Comparison of ENCODE assay signal across 16 cellular contexts in genomic region chr10:110407301-110408170, GRCh38.
DNase-seq lines count a peak whose midpoint lies in the region; ATAC-seq, FAIRE-seq and TF ChIP-seq lines count a peak whose summit lies in the region.
"Had no signal": no experiment of that assay in that cellular context is flagged by ENCODE, and none has a peak within 500 bp of the region (broad histone marks: within the 10 kb centered on the region; RNA-seq: fewer than 3 reads in every experiment).

No MANE protein-coding gene starts in this region.

- intact Hi-C loops in lower lobe of right lung (cut with DNase I) = no loop called here

- H2AFZ ChIP-seq in Karpas-422 (ENCODE audit: low read length) = no peak overlapping the region
- H2AFZ ChIP-seq: parathyroid adenoma had no signal

- ATAC-seq in lower lobe of right lung = no peak

- H3K4me3 ChIP-seq in lower lobe of right lung = no peak overlapping the region
- no peak overlapping the region for H3K4me3 ChIP-seq in Karpas-422 (ENCODE audit: low read length)
- H3K4me3 ChIP-seq: esophagus muscularis mucosa had no signal

- peak; percentile 16 for DNase-seq in SHP77 treated with DMSO at 0.1 percent for 48 hours (lab: John Stamatoyannopoulos, UW)
- DNase-seq in SHP77 (lab: John Stamatoyannopoulos, UW) = no peak
- DNase-seq in RCC 7860 (ENCODE audit: low spot score) = peak; percentile 62
- no peak for DNase-seq in epithelial cell of prostate (ENCODE audit: low read depth, low spot score)
- peak; percentile 83 for DNase-seq in renal cortical epithelial cell (ENCODE audit: low read depth)
- no peak for DNase-seq in GM12891 (ENCODE audit: insufficient read length, low spot score)
- no peak for DNase-seq in lower lobe of right lung
- DNase-seq in Karpas-422 = no peak
- DNase-seq: activated naive CD4-positive, alpha-beta T cell treated with anti-CD3 and anti-CD28 coated beads, Interleukin-2, amount 10 ng/mL, durations not matched to agents 7 days and 5 days; DMS 273 treated with DMSO at 0.1 percent for 48 hours; NCI-H1048; NCI-H2227 treated with DMSO at 0.1 percent for 48 hours had no signal

- H4K20me1 ChIP-seq in Karpas-422 (ENCODE audit: insufficient read depth, low read depth, low read length) = no peaks in the 10 kb centered on the region

- H3K9ac ChIP-seq in Karpas-422 (ENCODE audit: low read length) = no peak overlapping the region
- H3K9ac ChIP-seq: parathyroid adenoma had no signal

- H3K4me2 ChIP-seq in Karpas-422 (ENCODE audit: low read depth, low read length, poor library complexity, severe bottlenecking) = no peak overlapping the region

- H3K27me3 ChIP-seq in lower lobe of right lung (ENCODE audit: low read depth) (no peaks in the 10 kb centered on the region), Karpas-422 (ENCODE audit: low read length) (no peaks in the 10 kb centered on the region)
- H3K27me3 ChIP-seq: esophagus muscularis mucosa had no signal

- TF ChIP-seq CTCF in lower lobe of right lung (IDR thresholded peaks at IDR 0.05) = no peak

- H3K79me2 ChIP-seq in Karpas-422 (ENCODE audit: low read length) = no peaks in the 10 kb centered on the region
- H3K79me2 ChIP-seq: parathyroid adenoma had no signal

- no peaks in the 10 kb centered on the region for H3K36me3 ChIP-seq in lower lobe of right lung
- no peaks in the 10 kb centered on the region for H3K36me3 ChIP-seq in Karpas-422 (ENCODE audit: insufficient read depth, low read length)
- H3K36me3 ChIP-seq: esophagus muscularis mucosa had no signal

- H3K9me2 ChIP-seq in Karpas-422 (replicated peaks; ENCODE audit: insufficient read depth, low read length) = no peaks in the 10 kb centered on the region

- no peaks in the 10 kb centered on the region for H3K9me3 ChIP-seq in lower lobe of right lung
- no peaks in the 10 kb centered on the region for H3K9me3 ChIP-seq in Karpas-422 (ENCODE audit: low read length)
- H3K9me3 ChIP-seq: esophagus muscularis mucosa had no signal

- no peak for FAIRE-seq in RCC 7860 (lab: Jason Lieb, UNC)
- no peak for FAIRE-seq in GM12891 (lab: Jason Lieb, UNC)
- FAIRE-seq: A204.1, H54 had no signal

- H3K4me1 ChIP-seq in lower lobe of right lung (peaks cover 16% of the 10 kb centered on the region), Karpas-422 (ENCODE audit: low read length) (peaks cover 44% of the 10 kb centered on the region)
- H3K4me1 ChIP-seq: parathyroid adenoma had no signal

- H3K27ac ChIP-seq in epithelial cell of prostate (peak overlapping the region; percentile 94), lower lobe of right lung (no peak overlapping the region), Karpas-422 (ENCODE audit: low read length) (no peak overlapping the region)
- H3K27ac ChIP-seq: esophagus muscularis mucosa, parathyroid adenoma had no signal

- no peak for TF ChIP-seq POLR2A in GM12891 (IDR thresholded peaks at IDR 0.05; ENCODE audit: low read depth, low read length)

TF ChIP-seq in GM12891, 5 proteins besides CTCF, POLR2A, EP300 and RAD21:
- TF ChIP-seq POLR2AphosphoS5 (IDR thresholded peaks at IDR 0.05; ENCODE audit: low read depth, low read length) (no peak), PAX5 (IDR thresholded peaks at IDR 0.05; ENCODE audit: insufficient read depth, low read length, severe bottlenecking) (no peak), SPI1 (IDR thresholded peaks at IDR 0.05; ENCODE audit: low read depth, low read length) (no peak), TAF1 (IDR thresholded peaks at IDR 0.05; ENCODE audit: low read depth, low read length) (no peak)

Comparison
In these comparisons a context has a peak if more than half of its experiments do, and no peak if none do; other contexts are left out.
1. DNase-seq: peak in SHP77 treated with DMSO at 0.1 percent for 48 hours (single experiment), RCC 7860 (single experiment) and renal cortical epithelial cell (single experiment); none in SHP77 (0 of 2), epithelial cell of prostate (single experiment), GM12891 (single experiment), lower lobe of right lung (single experiment) and Karpas-422 (single experiment).